Comparison of ENCODE assay signal across 28 cellular contexts in genomic region chr20:44439318-44439717, GRCh38.
"Had no signal": no experiment of that assay in that cellular context is flagged by ENCODE, and none has a peak within 500 bp of the region (broad histone marks: within the 10 kb centered on the region; RNA-seq: fewer than 3 reads in every experiment).

No MANE protein-coding gene starts in this region.

- H3K27me3 Mint-ChIP-seq: stimulated activated naive CD8-positive, alpha-beta T cell treated with anti-CD3 and anti-CD28 coated beads, Interleukin-15, amount 100 ng/mL, for 72 hours; type B pancreatic cell had no signal

- H3K4me3 Mint-ChIP-seq: stimulated activated effector memory CD8-positive, alpha-beta T cell treated with anti-CD3 and anti-CD28 coated beads, Interleukin-12 subunit alpha, Interleukin-12 subunit beta, amount 100 ng/mL, for 72 hours; stimulated activated memory B cell treated with anti-CD40 and anti-IgM and Interleukin-4, amounts not matched to agents 10 μg/mL and 1 μg/mL and 100 μg/mL, for 72 hours; stimulated activated naive B cell treated with anti-CD40 and anti-IgM and Interleukin-4, amounts not matched to agents 10 μg/mL and 1 μg/mL and 100 μg/mL, for 72 hours; stimulated activated naive CD8-positive, alpha-beta T cell treated with anti-CD3 and anti-CD28 coated beads, Interleukin-15, amount 100 ng/mL, for 72 hours; stimulated activated naive CD8-positive, alpha-beta T cell treated with anti-CD3 and anti-CD28 coated beads, Interleukin-15, Interleukin-2, amounts not matched to agents 100 ng/mL and 50 ng/mL, for 24 hours; type B pancreatic cell had no signal

- H3K9me3 Mint-ChIP-seq: stimulated activated effector memory CD8-positive, alpha-beta T cell treated with anti-CD3 and anti-CD28 coated beads, Interleukin-12 subunit alpha, Interleukin-12 subunit beta, amount 100 ng/mL, for 72 hours; stimulated activated memory B cell treated with anti-CD40 and anti-IgM and Interleukin-4, amounts not matched to agents 10 μg/mL and 1 μg/mL and 100 μg/mL, for 72 hours; stimulated activated naive B cell treated with anti-CD40 and anti-IgM and Interleukin-4, amounts not matched to agents 10 μg/mL and 1 μg/mL and 100 μg/mL, for 72 hours; stimulated activated naive CD8-positive, alpha-beta T cell treated with anti-CD3 and anti-CD28 coated beads, Interleukin-15, amount 100 ng/mL, for 72 hours; stimulated activated naive CD8-positive, alpha-beta T cell treated with anti-CD3 and anti-CD28 coated beads, Interleukin-15, Interleukin-2, amounts not matched to agents 100 ng/mL and 50 ng/mL, for 24 hours; type B pancreatic cell had no signal

- H3K27me3 ChIP-seq: testis, transverse colon, upper lobe of left lung, upper lobe of right lung, uterus, vagina had no signal

- ATAC-seq: stimulated activated effector memory CD8-positive, alpha-beta T cell treated with anti-CD3 and anti-CD28 coated beads, Interleukin-12 subunit alpha, Interleukin-12 subunit beta, amount 100 ng/mL, for 72 hours; stimulated activated memory B cell treated with anti-CD40 and anti-IgM and Interleukin-4, amounts not matched to agents 10 μg/mL and 1 μg/mL and 100 μg/mL, for 72 hours; stimulated activated naive B cell treated with anti-CD40 and anti-IgM and Interleukin-4, amounts not matched to agents 10 μg/mL and 1 μg/mL and 100 μg/mL, for 72 hours; stimulated activated naive CD8-positive, alpha-beta T cell treated with anti-CD3 and anti-CD28 coated beads, Interleukin-15, amount 100 ng/mL, for 72 hours; stimulated activated naive CD8-positive, alpha-beta T cell treated with anti-CD3 and anti-CD28 coated beads, Interleukin-15, Interleukin-2, amounts not matched to agents 100 U/mL and 50 U/mL, for 24 hours; upper lobe of right lung had no signal

- H3K36me3 Mint-ChIP-seq: stimulated activated effector memory CD8-positive, alpha-beta T cell treated with anti-CD3 and anti-CD28 coated beads, Interleukin-12 subunit alpha, Interleukin-12 subunit beta, amount 100 ng/mL, for 72 hours; stimulated activated memory B cell treated with anti-CD40 and anti-IgM and Interleukin-4, amounts not matched to agents 10 μg/mL and 1 μg/mL and 100 μg/mL, for 72 hours; stimulated activated naive B cell treated with anti-CD40 and anti-IgM and Interleukin-4, amounts not matched to agents 10 μg/mL and 1 μg/mL and 100 μg/mL, for 72 hours; type B pancreatic cell had no signal

- H3K9me3 ChIP-seq: stomach, suprapubic skin, testis, thoracic aorta, thyroid gland, tibial artery, tibial nerve, transverse colon, upper lobe of left lung, upper lobe of right lung, uterus, vagina had no signal

- H3K27ac ChIP-seq: stomach, suprapubic skin, testis, thoracic aorta, thyroid gland, tibial artery, tibial nerve, upper lobe of left lung, upper lobe of right lung, uterus, vagina had no signal

- H3K27ac Mint-ChIP-seq: stimulated activated effector memory CD8-positive, alpha-beta T cell treated with anti-CD3 and anti-CD28 coated beads, Interleukin-12 subunit alpha, Interleukin-12 subunit beta, amount 100 ng/mL, for 72 hours; stimulated activated memory B cell treated with anti-CD40 and anti-IgM and Interleukin-4, amounts not matched to agents 10 μg/mL and 1 μg/mL and 100 μg/mL, for 72 hours; stimulated activated naive B cell treated with anti-CD40 and anti-IgM and Interleukin-4, amounts not matched to agents 10 μg/mL and 1 μg/mL and 100 μg/mL, for 72 hours; stimulated activated naive CD8-positive, alpha-beta T cell treated with anti-CD3 and anti-CD28 coated beads, Interleukin-15, amount 100 ng/mL, for 72 hours; stimulated activated naive CD8-positive, alpha-beta T cell treated with anti-CD3 and anti-CD28 coated beads, Interleukin-15, Interleukin-2, amounts not matched to agents 100 ng/mL and 50 ng/mL, for 24 hours; type B pancreatic cell had no signal

- H3K4me1 ChIP-seq: stomach, suprapubic skin, testis, thyroid gland, tibial artery, tibial nerve, upper lobe of left lung, upper lobe of right lung, uterus, vagina had no signal

- FAIRE-seq: urothelium cell line had no signal

- DNase-seq: stimulated activated CD4-positive, alpha-beta T cell treated with anti-CD3 and anti-CD28 coated beads, Interleukin-2, amount 100 ng/mL, for 48 hours; stimulated activated CD4-positive, alpha-beta T cell treated with anti-CD3 and anti-CD28 coated beads, Interleukin-4, amount 100 ng/mL, for 1 hour; stimulated activated CD4-positive, alpha-beta T cell treated with anti-CD3 and anti-CD28 coated beads, Interleukin-4, amount 100 ng/mL, for 24 hours; stimulated activated CD4-positive, alpha-beta T cell treated with anti-CD3 and anti-CD28 coated beads, Interleukin-4, amount 100 ng/mL, for 4 hours; stimulated activated CD8-positive, alpha-beta memory T cell treated with anti-CD3 and anti-CD28 coated beads, Interleukin-4, amount 100 ng/mL, for 48 hours; stimulated activated naive B cell treated with anti-CD40 and anti-IgM and Interleukin-4, amounts not matched to agents 10 μg/mL and 1 μg/mL and 100 μg/mL, for 72 hours; stimulated activated naive CD4-positive, alpha-beta T cell; stimulated activated naive CD4-positive, alpha-beta T cell treated with Interleukin-2 at 50 U/mL for 16 hours; stimulated activated naive CD8-positive, alpha-beta T cell treated with anti-CD3 and anti-CD28 coated beads, Interleukin-15, amount 100 ng/mL, for 72 hours; stimulated activated naive CD8-positive, alpha-beta T cell treated with anti-CD3 and anti-CD28 coated beads, Interleukin-15, Interleukin-2, amounts not matched to agents 100 U/mL and 50 U/mL, for 24 hours; stomach; substantia nigra; testis; thyroid gland; tibial artery; transverse colon; upper lobe of left lung; upper lobe of right lung; uterus had no signal

- H3K4me3 ChIP-seq: stomach, suprapubic skin, testis, thoracic aorta, thyroid gland, tibial artery, tibial nerve, transverse colon, upper lobe of left lung, upper lobe of right lung, uterus, vagina had no signal

- H3K36me3 ChIP-seq: stomach, suprapubic skin, thoracic aorta, thyroid gland, tibial artery, tibial nerve, transverse colon, upper lobe of left lung, upper lobe of right lung, uterus, vagina had no signal

- H3K4me1 Mint-ChIP-seq: stimulated activated effector memory CD8-positive, alpha-beta T cell treated with anti-CD3 and anti-CD28 coated beads, Interleukin-12 subunit alpha, Interleukin-12 subunit beta, amount 100 ng/mL, for 72 hours; stimulated activated memory B cell treated with anti-CD40 and anti-IgM and Interleukin-4, amounts not matched to agents 10 μg/mL and 1 μg/mL and 100 μg/mL, for 72 hours; stimulated activated naive CD8-positive, alpha-beta T cell treated with anti-CD3 and anti-CD28 coated beads, Interleukin-15, amount 100 ng/mL, for 72 hours had no signal
